ENCODE assay signal across 8 cellular contexts in the genomic region with DNA sequence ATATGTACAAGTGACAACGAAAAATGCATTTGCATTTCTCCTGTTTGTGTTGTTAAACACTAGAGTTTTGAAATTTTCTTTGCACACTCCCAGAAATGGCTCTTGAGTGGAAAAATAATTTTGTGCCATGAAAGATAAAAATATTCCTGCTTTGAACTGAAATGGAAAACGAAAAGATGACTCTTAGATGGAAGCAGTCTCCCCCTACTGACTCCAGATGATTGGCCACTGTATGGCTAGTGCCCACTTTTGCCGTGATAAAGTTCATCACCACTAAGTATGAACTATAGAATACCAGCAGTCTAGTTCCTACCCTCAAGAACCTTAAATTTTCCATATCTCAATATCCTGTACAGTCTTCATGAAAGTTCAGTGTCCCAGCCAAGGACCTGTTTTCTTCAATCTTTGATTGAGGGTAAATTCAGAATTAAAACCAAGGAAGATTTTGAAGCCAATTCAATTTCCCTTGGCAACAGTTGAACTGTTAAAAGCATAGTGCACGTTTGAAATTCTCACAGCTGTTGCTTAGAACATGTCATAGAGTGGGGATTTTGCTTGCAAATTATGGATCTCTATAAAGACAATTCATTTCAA. TPM values are rescaled to one million over a fixed set of nuclear protein-coding genes. Genes with fewer than 3 reads are reported as not detected.
DNase-seq lines count a peak whose midpoint lies in the region; ATAC-seq and TF ChIP-seq lines count a peak whose summit lies in the region.

No MANE protein-coding gene starts in this region.

- peak; percentile 65 for TF ChIP-seq CTCF in HFFc6 (IDR thresholded peaks at IDR 0.05)

- H3K4me3 ChIP-seq in CD4-positive, CD25-positive, alpha-beta regulatory T cell (ENCODE audit: low read depth, low read length) = peak overlapping the region; percentile 86

- H3K27me3 Mint-ChIP-seq in CD4-positive, CD25-positive, alpha-beta regulatory T cell = no peaks in the 10 kb centered on the region
- H3K27me3 Mint-ChIP-seq in HFFc6 (ENCODE audit: insufficient read depth) = 0 out of 2 replicates have a peak, but pooled peaks cover 1% of the 10 kb centered on the region
- peaks cover 2% of the 10 kb centered on the region for H3K27me3 Mint-ChIP-seq in activated T-helper 1 cell treated with anti-CD3 and anti-CD28 coated beads, Interleukin-12 subunit alpha, Interleukin-12 subunit beta, Interleukin-2, Interleukin-4 antibody, amounts not matched to agents 30 ng/mL and 10 ng/mL and 1 ng/mL, durations not matched to agents 14 hours and 24 hours and 36 hours (ENCODE audit: insufficient read depth)

- intact Hi-C loops in activated T-helper 1 cell treated with anti-CD3 and anti-CD28 coated beads, Interleukin-12 subunit alpha, Interleukin-12 subunit beta, Interleukin-2, Interleukin-4 antibody, amounts not matched to agents 30 ng/mL and 10 ng/mL and 1 ng/mL, durations not matched to agents 14 hours and 24 hours and 36 hours (cut with micrococcal nuclease) = loop anchor here (5.0 to 10.0 kb wide), 4 partner anchors 308 to 960 kb away; partner anchors contain the start of genes AKAP5, MTHFD1, SYNE2 and ZBTB1

- H3K36me3 ChIP-seq in CD4-positive, CD25-positive, alpha-beta regulatory T cell (ENCODE audit: control insufficient read depth, insufficient read depth, low read length) = peaks cover 2% of the 10 kb centered on the region

- no peak overlapping the region for H3K27ac Mint-ChIP-seq in CD4-positive, CD25-positive, alpha-beta regulatory T cell
- H3K27ac Mint-ChIP-seq in HFFc6 = no peak overlapping the region
- no peak overlapping the region for H3K27ac Mint-ChIP-seq in activated T-helper 1 cell treated with anti-CD3 and anti-CD28 coated beads, Interleukin-12 subunit alpha, Interleukin-12 subunit beta, Interleukin-2, Interleukin-4 antibody, amounts not matched to agents 30 ng/mL and 10 ng/mL and 1 ng/mL, durations not matched to agents 14 hours and 24 hours and 36 hours

- H3K27me3 ChIP-seq in CD4-positive, CD25-positive, alpha-beta regulatory T cell (ENCODE audit: control insufficient read depth, insufficient read depth, low read length) = no peaks in the 10 kb centered on the region

- peak overlapping the region; percentile 94 to 99 (median 98) for H3K4me3 Mint-ChIP-seq in CD4-positive, CD25-positive, alpha-beta regulatory T cell
- H3K4me3 Mint-ChIP-seq in HFFc6 = peak overlapping the region; percentile 93
- H3K4me3 Mint-ChIP-seq in activated T-helper 1 cell treated with anti-CD3 and anti-CD28 coated beads, Interleukin-12 subunit alpha, Interleukin-12 subunit beta, Interleukin-2, Interleukin-4 antibody, amounts not matched to agents 30 ng/mL and 10 ng/mL and 1 ng/mL, durations not matched to agents 14 hours and 24 hours and 36 hours = peak overlapping the region; percentile 97

- H3K27ac ChIP-seq in CD4-positive, CD25-positive, alpha-beta regulatory T cell (ENCODE audit: insufficient read depth, low read length, poor library complexity, severe bottlenecking) = no peak overlapping the region

- DNase-seq in CD4-positive, CD25-positive, alpha-beta regulatory T cell = no peak
- DNase-seq in HFFc6 (peak; percentile 16), inferior parietal cortex (ENCODE audit: extremely low spot score) (peak; percentile 52), T1000 (lab: John Stamatoyannopoulos, UW) (no peak), GF-D8 (lab: John Stamatoyannopoulos, UW) (no peak), A172 (ENCODE audit: low spot score) (no peak), retina (no peak)
- DNase-seq in activated T-helper 1 cell treated with anti-CD3 and anti-CD28 coated beads, Interleukin-12 subunit alpha, Interleukin-12 subunit beta, Interleukin-2, Interleukin-4 antibody, amounts not matched to agents 30 ng/mL and 10 ng/mL and 1 ng/mL, durations not matched to agents 14 hours and 24 hours and 36 hours (ENCODE audit: low spot score) = no peak

- H3K9me3 ChIP-seq in CD4-positive, CD25-positive, alpha-beta regulatory T cell (ENCODE audit: control insufficient read depth in 2 of 2, low read length in 2 of 2) = no peaks in the 10 kb centered on the region

- H3K9me3 Mint-ChIP-seq in CD4-positive, CD25-positive, alpha-beta regulatory T cell = no peaks in the 10 kb centered on the region
- H3K9me3 Mint-ChIP-seq in HFFc6 = no peaks in the 10 kb centered on the region
- no peaks in the 10 kb centered on the region for H3K9me3 Mint-ChIP-seq in activated T-helper 1 cell treated with anti-CD3 and anti-CD28 coated beads, Interleukin-12 subunit alpha, Interleukin-12 subunit beta, Interleukin-2, Interleukin-4 antibody, amounts not matched to agents 30 ng/mL and 10 ng/mL and 1 ng/mL, durations not matched to agents 14 hours and 24 hours and 36 hours

- peaks cover 18 to 38% (median 30%) of the 10 kb centered on the region in 4 donors for H3K4me1 Mint-ChIP-seq in CD4-positive, CD25-positive, alpha-beta regulatory T cell
- peaks cover 35% of the 10 kb centered on the region for H3K4me1 Mint-ChIP-seq in HFFc6 (ENCODE audit: low read depth)
- H3K4me1 Mint-ChIP-seq in activated T-helper 1 cell treated with anti-CD3 and anti-CD28 coated beads, Interleukin-12 subunit alpha, Interleukin-12 subunit beta, Interleukin-2, Interleukin-4 antibody, amounts not matched to agents 30 ng/mL and 10 ng/mL and 1 ng/mL, durations not matched to agents 14 hours and 24 hours and 36 hours (ENCODE audit: low read depth) = peaks cover 29% of the 10 kb centered on the region

- peaks cover 28% of the 10 kb centered on the region for H3K4me1 ChIP-seq in CD4-positive, CD25-positive, alpha-beta regulatory T cell (ENCODE audit: control insufficient read depth, insufficient read depth, low read length, poor library complexity, severe bottlenecking)

- H3K36me3 Mint-ChIP-seq in CD4-positive, CD25-positive, alpha-beta regulatory T cell = no peaks in the 10 kb centered on the region
- peaks cover 7% of the 10 kb centered on the region for H3K36me3 Mint-ChIP-seq in HFFc6 (ENCODE audit: low read depth)
- peaks cover 13% of the 10 kb centered on the region for H3K36me3 Mint-ChIP-seq in activated T-helper 1 cell treated with anti-CD3 and anti-CD28 coated beads, Interleukin-12 subunit alpha, Interleukin-12 subunit beta, Interleukin-2, Interleukin-4 antibody, amounts not matched to agents 30 ng/mL and 10 ng/mL and 1 ng/mL, durations not matched to agents 14 hours and 24 hours and 36 hours (ENCODE audit: low read depth)

- ATAC-seq in CD4-positive, CD25-positive, alpha-beta regulatory T cell (ENCODE audit: low read depth in 2 of 2) = no peak

RNA-seq across cellular contexts. Expression of gene PPP2R5E, which starts 1.6 kb away (rescaled TPM):
- total RNA-seq in CD4-positive, CD25-positive, alpha-beta regulatory T cell = 50.3 TPM
- polyA plus RNA-seq in CD4-positive, CD25-positive, alpha-beta regulatory T cell = 10 to 100 TPM; 31.2 to 41.3 (median 33.3) TPM
- total RNA-seq in HFFc6 (2021; fragmentation: NEBNext Ultra II Directional; extraction: Animal tissue kit (Norgen Biotek cat#: 25700)) = 10 to 100 TPM; 50.1 to 56.8 (median 54.3) TPM
- 46.3 and 47.6 TPM in 2 replicates for total RNA-seq in activated T-helper 1 cell treated with anti-CD3 and anti-CD28 coated beads, Interleukin-12 subunit alpha, Interleukin-12 subunit beta, Interleukin-2, Interleukin-4 antibody, amounts not matched to agents 30 ng/mL and 10 ng/mL and 1 ng/mL, durations not matched to agents 14 hours and 24 hours and 36 hours
- total RNA-seq in A172 (2014; rRNA removed; shearing (Covaris generic)) = 11.7 and 12.6 TPM in 2 replicates

Comparison
In these comparisons a context has a peak if more than half of its experiments do, and no peak if none do; other contexts are left out.
1. DNase-seq: peak in HFFc6 (single experiment) and inferior parietal cortex (single experiment); none in CD4-positive, CD25-positive, alpha-beta regulatory T cell (0 of 3), activated T-helper 1 cell treated with anti-CD3 and anti-CD28 coated beads, Interleukin-12 subunit alpha, Interleukin-12 subunit beta, Interleukin-2, Interleukin-4 antibody, amounts not matched to agents 30 ng/mL and 10 ng/mL and 1 ng/mL, durations not matched to agents 14 hours and 24 hours and 36 hours (single experiment), T1000 (single experiment), GF-D8 (single experiment), A172 (single experiment) and retina (single experiment).
2. Peak in every context shown above with its lines, with median percentiles within 50 percentile points of each other: H3K4me3 Mint-ChIP-seq.